ENCODE assay signal across 24 cellular contexts in genomic region chr18:49630246-49630699, GRCh38.
DNase-seq lines count a peak whose midpoint lies in the region; ATAC-seq and TF ChIP-seq lines count a peak whose summit lies in the region.
"Had no signal": no experiment of that assay in that cellular context is flagged by ENCODE, and none has a peak within 500 bp of the region (broad histone marks: within the 10 kb centered on the region; RNA-seq: fewer than 3 reads in every experiment).

No MANE protein-coding gene starts in this region.

- DNase-seq in SIG-M5 treated with dmso at 0.1 percent for 504 hours (lab: John Stamatoyannopoulos, UW; ENCODE audit: unreplicated experiment) (peak; percentile 24), SIG-M5 (lab: John Stamatoyannopoulos, UW) (no peak), epithelial cell of prostate (ENCODE audit: low read depth, low spot score) (peak; percentile 31), mucosa of descending colon (no peak), upper lobe of right lung (no peak), T1000 (lab: John Stamatoyannopoulos, UW) (no peak), EL (no peak)
- no peak for DNase-seq in activated CD8-positive, alpha-beta T cell treated with anti-CD3 and anti-CD28 coated beads, Interleukin-2, amount 10 ng/mL, durations not matched to agents 7 days and 5 days
- DNase-seq: 8988T; activated CD4-positive, alpha-beta memory T cell treated with anti-CD3 and anti-CD28 coated beads for 36 hours; activated T-cell treated with anti-CD3 and anti-CD28 coated beads, Interleukin-2, amount 50 U/mL, for 4 hours; dorsolateral prefrontal cortex; GDM1; KG1; NCI-H1105 treated with DMSO at 0.1 percent for 48 hours; NCI-H2171; NCI-H774; posterior cingulate gyrus; SW 1271 had no signal

- no peaks in the 10 kb centered on the region for H3K4me1 Mint-ChIP-seq in activated CD8-positive, alpha-beta T cell treated with anti-CD3 and anti-CD28 coated beads, Interleukin-2, amount 10 ng/mL, durations not matched to agents 7 days and 5 days (ENCODE audit: low read depth)

- H3K4me3 Mint-ChIP-seq in activated CD8-positive, alpha-beta T cell treated with anti-CD3 and anti-CD28 coated beads, Interleukin-2, amount 10 ng/mL, durations not matched to agents 7 days and 5 days: no peak overlapping the region
- H3K4me3 Mint-ChIP-seq: activated CD4-positive, alpha-beta memory T cell treated with anti-CD3 and anti-CD28 coated beads for 36 hours; activated T-cell treated with anti-CD3 and anti-CD28 coated beads, Interleukin-2, amount 50 U/mL, for 4 hours; stimulated activated effector memory CD8-positive, alpha-beta T cell treated with anti-CD3 and anti-CD28 coated beads, Interleukin-12 subunit alpha, Interleukin-12 subunit beta, amount 100 ng/mL, for 72 hours had no signal

- no peaks in the 10 kb centered on the region for H3K27me3 ChIP-seq in upper lobe of right lung
- H3K27me3 ChIP-seq: BLaER1, tibial nerve had no signal

- H3K9me3 ChIP-seq in mucosa of descending colon (no peaks in the 10 kb centered on the region), upper lobe of right lung (no peaks in the 10 kb centered on the region)
- H3K9me3 ChIP-seq: BLaER1, tibial nerve had no signal

- H3K36me3 ChIP-seq in mucosa of descending colon (ENCODE audit: low read depth): no peaks in the 10 kb centered on the region
- no peaks in the 10 kb centered on the region for H3K36me3 ChIP-seq in upper lobe of right lung
- H3K36me3 ChIP-seq: BLaER1, tibial nerve had no signal

- ATAC-seq in mucosa of descending colon (peak; percentile 71), upper lobe of right lung (peak; percentile 63)
- no peak for ATAC-seq in activated CD8-positive, alpha-beta T cell treated with anti-CD3 and anti-CD28 coated beads, Interleukin-2, amount 10 ng/mL, durations not matched to agents 7 days and 5 days
- ATAC-seq: activated naive CD4-positive, alpha-beta T cell treated with anti-CD3 and anti-CD28 coated beads, Interleukin-2, amount 50 U/mL, for 72 hours; activated T-cell treated with anti-CD3 and anti-CD28 coated beads, Interleukin-2, amount 50 U/mL, for 4 hours; GM12878; stimulated activated effector memory CD8-positive, alpha-beta T cell treated with anti-CD3 and anti-CD28 coated beads, Interleukin-12 subunit alpha, Interleukin-12 subunit beta, amount 100 ng/mL, for 72 hours had no signal

- intact Hi-C loops in mucosa of descending colon (cut with DNase I, micrococcal nuclease): no loop called here
- intact Hi-C loops in upper lobe of right lung (cut with DNase I): no loop called here

- no peak overlapping the region for H3K4me3 ChIP-seq in mucosa of descending colon
- no peak overlapping the region for H3K4me3 ChIP-seq in upper lobe of right lung
- H3K4me3 ChIP-seq: BLaER1, dorsolateral prefrontal cortex, GM12878, tibial nerve had no signal

- CTCF ChIA-PET in activated CD8-positive, alpha-beta T cell treated with anti-CD3 and anti-CD28 coated beads, Interleukin-2, amount 10 ng/mL, durations not matched to agents 7 days and 5 days (lab: Charles Lee): no interaction called here

- POLR2A ChIA-PET in activated CD8-positive, alpha-beta T cell treated with anti-CD3 and anti-CD28 coated beads, Interleukin-2, amount 10 ng/mL, durations not matched to agents 7 days and 5 days (lab: Charles Lee): no interaction called here

- H3K27me3 Mint-ChIP-seq in activated CD8-positive, alpha-beta T cell treated with anti-CD3 and anti-CD28 coated beads, Interleukin-2, amount 10 ng/mL, durations not matched to agents 7 days and 5 days (ENCODE audit: low read depth): peaks cover 14% of the 10 kb centered on the region

- H3K9me3 Mint-ChIP-seq in activated CD8-positive, alpha-beta T cell treated with anti-CD3 and anti-CD28 coated beads, Interleukin-2, amount 10 ng/mL, durations not matched to agents 7 days and 5 days (ENCODE audit: insufficient read depth): no peaks in the 10 kb centered on the region
- H3K9me3 Mint-ChIP-seq: activated CD4-positive, alpha-beta memory T cell treated with anti-CD3 and anti-CD28 coated beads for 36 hours; activated naive CD4-positive, alpha-beta T cell treated with anti-CD3 and anti-CD28 coated beads, Interleukin-2, amount 50 U/mL, for 72 hours; activated T-cell treated with anti-CD3 and anti-CD28 coated beads, Interleukin-2, amount 50 U/mL, for 4 hours; stimulated activated effector memory CD8-positive, alpha-beta T cell treated with anti-CD3 and anti-CD28 coated beads, Interleukin-12 subunit alpha, Interleukin-12 subunit beta, amount 100 ng/mL, for 72 hours had no signal

- H3K27ac ChIP-seq in epithelial cell of prostate: no peak overlapping the region
- H3K27ac ChIP-seq in upper lobe of right lung: no peak overlapping the region
- H3K27ac ChIP-seq: BLaER1, dorsolateral prefrontal cortex, tibial nerve had no signal

- H3K36me3 Mint-ChIP-seq in activated CD8-positive, alpha-beta T cell treated with anti-CD3 and anti-CD28 coated beads, Interleukin-2, amount 10 ng/mL, durations not matched to agents 7 days and 5 days (ENCODE audit: low read depth): no peaks in the 10 kb centered on the region
- H3K36me3 Mint-ChIP-seq: activated CD4-positive, alpha-beta memory T cell treated with anti-CD3 and anti-CD28 coated beads for 36 hours; activated naive CD4-positive, alpha-beta T cell treated with anti-CD3 and anti-CD28 coated beads, Interleukin-2, amount 50 U/mL, for 72 hours; stimulated activated effector memory CD8-positive, alpha-beta T cell treated with anti-CD3 and anti-CD28 coated beads, Interleukin-12 subunit alpha, Interleukin-12 subunit beta, amount 100 ng/mL, for 72 hours had no signal

- H3K27ac Mint-ChIP-seq in activated CD8-positive, alpha-beta T cell treated with anti-CD3 and anti-CD28 coated beads, Interleukin-2, amount 10 ng/mL, durations not matched to agents 7 days and 5 days: no peak overlapping the region
- H3K27ac Mint-ChIP-seq: activated CD4-positive, alpha-beta memory T cell treated with anti-CD3 and anti-CD28 coated beads for 36 hours; activated naive CD4-positive, alpha-beta T cell treated with anti-CD3 and anti-CD28 coated beads, Interleukin-2, amount 50 U/mL, for 72 hours; stimulated activated effector memory CD8-positive, alpha-beta T cell treated with anti-CD3 and anti-CD28 coated beads, Interleukin-12 subunit alpha, Interleukin-12 subunit beta, amount 100 ng/mL, for 72 hours had no signal

- H3K4me1 ChIP-seq in mucosa of descending colon (ENCODE audit: low read depth): peaks cover 5% of the 10 kb centered on the region
- no peaks in the 10 kb centered on the region for H3K4me1 ChIP-seq in upper lobe of right lung

- TF ChIP-seq CTCF in mucosa of descending colon (IDR thresholded peaks at IDR 0.05) (no peak), upper lobe of right lung (IDR thresholded peaks at IDR 0.05) (no peak)

Comparison
In these comparisons a context has a peak if more than half of its experiments do, and no peak if none do; other contexts are left out.
1. DNase-seq: peak in SIG-M5 treated with dmso at 0.1 percent for 504 hours (single experiment) and epithelial cell of prostate (single experiment); none in SIG-M5 (single experiment), mucosa of descending colon (0 of 3), upper lobe of right lung (single experiment), T1000 (single experiment), activated CD8-positive, alpha-beta T cell treated with anti-CD3 and anti-CD28 coated beads, Interleukin-2, amount 10 ng/mL, durations not matched to agents 7 days and 5 days (single experiment) and EL (single experiment).